Comparison of ENCODE assay signal across 8 cellular contexts in the genomic region with DNA sequence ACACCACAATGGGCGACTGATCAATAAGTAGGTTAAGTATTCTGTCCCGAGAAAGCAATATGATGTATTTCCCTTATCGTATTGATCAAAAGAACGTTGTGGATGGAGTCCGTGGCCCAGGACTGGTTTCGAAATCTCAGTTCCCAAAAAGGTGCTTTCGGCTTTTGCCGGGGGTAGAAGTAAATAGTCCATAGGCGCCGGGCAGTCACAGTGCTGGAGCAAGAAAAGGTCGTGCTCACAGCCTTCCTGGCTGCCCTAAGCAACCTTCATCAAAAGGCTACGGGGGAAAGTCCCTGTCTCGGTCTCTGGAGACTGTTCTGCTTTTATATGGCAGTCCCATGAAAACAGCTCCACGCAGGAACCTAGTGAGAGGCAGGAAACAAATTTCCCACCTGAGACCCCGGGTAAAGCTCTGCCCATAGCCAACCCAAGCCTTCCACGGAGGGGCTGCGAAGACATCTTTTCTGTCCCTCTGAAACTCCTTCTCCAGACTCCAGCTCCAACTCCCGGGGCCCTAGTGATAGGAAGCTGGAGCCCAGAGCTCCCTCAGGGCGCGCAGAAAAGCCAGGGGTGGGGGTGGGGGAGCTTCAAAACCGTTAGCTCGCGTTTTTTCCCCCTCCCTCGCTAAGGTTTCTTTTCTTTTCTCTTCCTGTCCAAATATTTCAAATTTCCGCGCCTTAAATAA.
A peak's percentile ranks its signal among the peaks of the same experiment; 100 is the strongest.
DNase-seq lines count a peak whose midpoint lies in the region; ATAC-seq lines count a peak whose summit lies in the region.

No MANE protein-coding gene starts in this region.

- intact Hi-C loops in head of caudate nucleus (cut with DNase I): no loop called here

- ATAC-seq in GM19025 (IDR thresholded peaks at IDR 0.05; ENCODE audit: low read depth, unreplicated experiment): peak; percentile 58
- peak; percentile 55 for ATAC-seq in HG03108 (IDR thresholded peaks at IDR 0.05; ENCODE audit: unreplicated experiment)

- DNase-seq in COR-L47 (lab: John Stamatoyannopoulos, UW) (peak; percentile 78), NCI-H69 (lab: John Stamatoyannopoulos, UW) (peak; percentile 88), head of caudate nucleus (peak in 25 of 42 donors; percentile 9 to 60 (median 28)), pons (ENCODE audit: low spot score) (peak; percentile 63), NCI-H526 treated with DMSO at 0.1 percent for 48 hours (lab: John Stamatoyannopoulos, UW) (no peak)
- peak; percentile 75 for DNase-seq in activated effector memory CD4-positive, alpha-beta T cell treated with anti-CD3 and anti-CD28 coated beads, Interleukin-2, amount 50 U/mL, for 16 hours
